In the genomic region with DNA sequence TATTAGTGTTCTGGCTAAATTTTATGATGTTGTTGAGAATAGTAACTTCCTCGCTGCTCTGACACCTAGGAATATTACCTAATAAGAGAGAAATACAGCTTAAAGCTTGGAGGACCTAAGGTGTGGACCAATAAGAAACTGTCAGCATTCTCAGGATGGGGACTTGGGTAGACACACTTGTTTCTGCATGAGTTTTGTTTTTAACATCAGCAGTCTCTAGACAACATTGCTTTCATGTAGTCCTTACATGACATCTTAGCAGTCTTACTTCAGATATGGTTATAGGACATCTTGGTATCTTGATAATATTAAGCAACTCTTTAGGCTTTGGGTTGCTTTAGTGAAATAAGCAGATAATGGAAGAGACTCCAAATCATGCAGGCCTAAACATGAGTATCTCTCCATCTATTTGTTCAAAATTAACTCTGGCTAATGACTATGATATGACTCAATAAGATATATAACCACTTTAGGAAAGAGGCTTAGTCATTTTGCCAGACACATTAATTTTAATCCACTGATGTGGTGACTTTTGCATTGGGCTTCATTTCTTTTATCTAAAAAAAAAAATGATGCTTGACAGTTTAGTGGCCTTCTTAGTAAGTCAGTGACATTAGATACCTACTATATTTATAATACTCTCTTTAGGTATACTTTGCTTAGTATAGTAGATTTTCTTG, we compare ENCODE assay signal across 1 cellular context.
TF ChIP-seq lines count a peak whose summit lies in the region.

No MANE protein-coding gene starts in this region.

TF ChIP-seq in SK-N-SH, 30 proteins besides CTCF, POLR2A, EP300 and RAD21 (continued from another document):
- TF ChIP-seq, protein P1, sequence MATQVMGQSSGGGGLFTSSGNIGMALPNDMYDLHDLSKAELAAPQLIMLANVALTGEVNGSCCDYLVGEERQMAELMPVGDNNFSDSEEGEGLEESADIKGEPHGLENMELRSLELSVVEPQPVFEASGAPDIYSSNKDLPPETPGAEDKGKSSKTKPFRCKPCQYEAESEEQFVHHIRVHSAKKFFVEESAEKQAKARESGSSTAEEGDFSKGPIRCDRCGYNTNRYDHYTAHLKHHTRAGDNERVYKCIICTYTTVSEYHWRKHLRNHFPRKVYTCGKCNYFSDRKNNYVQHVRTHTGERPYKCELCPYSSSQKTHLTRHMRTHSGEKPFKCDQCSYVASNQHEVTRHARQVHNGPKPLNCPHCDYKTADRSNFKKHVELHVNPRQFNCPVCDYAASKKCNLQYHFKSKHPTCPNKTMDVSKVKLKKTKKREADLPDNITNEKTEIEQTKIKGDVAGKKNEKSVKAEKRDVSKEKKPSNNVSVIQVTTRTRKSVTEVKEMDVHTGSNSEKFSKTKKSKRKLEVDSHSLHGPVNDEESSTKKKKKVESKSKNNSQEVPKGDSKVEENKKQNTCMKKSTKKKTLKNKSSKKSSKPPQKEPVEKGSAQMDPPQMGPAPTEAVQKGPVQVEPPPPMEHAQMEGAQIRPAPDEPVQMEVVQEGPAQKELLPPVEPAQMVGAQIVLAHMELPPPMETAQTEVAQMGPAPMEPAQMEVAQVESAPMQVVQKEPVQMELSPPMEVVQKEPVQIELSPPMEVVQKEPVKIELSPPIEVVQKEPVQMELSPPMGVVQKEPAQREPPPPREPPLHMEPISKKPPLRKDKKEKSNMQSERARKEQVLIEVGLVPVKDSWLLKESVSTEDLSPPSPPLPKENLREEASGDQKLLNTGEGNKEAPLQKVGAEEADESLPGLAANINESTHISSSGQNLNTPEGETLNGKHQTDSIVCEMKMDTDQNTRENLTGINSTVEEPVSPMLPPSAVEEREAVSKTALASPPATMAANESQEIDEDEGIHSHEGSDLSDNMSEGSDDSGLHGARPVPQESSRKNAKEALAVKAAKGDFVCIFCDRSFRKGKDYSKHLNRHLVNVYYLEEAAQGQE (IDR thresholded peaks at IDR 0.05; ENCODE audit: low read depth, low read length): no peak
- TF ChIP-seq, protein P2, sequence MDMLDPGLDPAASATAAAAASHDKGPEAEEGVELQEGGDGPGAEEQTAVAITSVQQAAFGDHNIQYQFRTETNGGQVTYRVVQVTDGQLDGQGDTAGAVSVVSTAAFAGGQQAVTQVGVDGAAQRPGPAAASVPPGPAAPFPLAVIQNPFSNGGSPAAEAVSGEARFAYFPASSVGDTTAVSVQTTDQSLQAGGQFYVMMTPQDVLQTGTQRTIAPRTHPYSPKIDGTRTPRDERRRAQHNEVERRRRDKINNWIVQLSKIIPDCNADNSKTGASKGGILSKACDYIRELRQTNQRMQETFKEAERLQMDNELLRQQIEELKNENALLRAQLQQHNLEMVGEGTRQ (IDR thresholded peaks at IDR 0.05; ENCODE audit: borderline replicate concordance, low read depth, low read length): no peak
- TF ChIP-seq EZH2phosphoT487 (IDR thresholded peaks at IDR 0.05; ENCODE audit: borderline replicate concordance, low read depth) (no peak), GABPA (IDR thresholded peaks at IDR 0.05; ENCODE audit: low read depth) (no peak), CHD2 (IDR thresholded peaks at IDR 0.05; ENCODE audit: low read length, partially characterized antibody) (no peak), TEAD4 (IDR thresholded peaks at IDR 0.05; ENCODE audit: borderline replicate concordance, insufficient read depth) (peak; percentile 89), JUND (IDR thresholded peaks at IDR 0.05) (peak; percentile 99), RCOR1 (IDR thresholded peaks at IDR 0.05; ENCODE audit: low read length) (no peak), NFIC (IDR thresholded peaks at IDR 0.05; ENCODE audit: borderline replicate concordance) (peak; percentile 90), FOXJ3 (CRISPR knock-in tag; IDR thresholded peaks at IDR 0.05) (no peak), SIN3A (IDR thresholded peaks at IDR 0.05; ENCODE audit: borderline replicate concordance, low read depth, low read length) (no peak; the same call in 1 of the 2 replicates), NRF1 (IDR thresholded peaks at IDR 0.05; ENCODE audit: low read depth, low read length) (no peak), POLR2AphosphoS5 (IDR thresholded peaks at IDR 0.05; ENCODE audit: low read depth, low read length) (peak; percentile 86; the same call in 1 of the 2 replicates), ELF1 (IDR thresholded peaks at IDR 0.05) (no peak; the same call in 1 of the 2 replicates), FOXM1 (IDR thresholded peaks at IDR 0.05; ENCODE audit: low read depth) (peak; percentile 95), RXRA (IDR thresholded peaks at IDR 0.05; ENCODE audit: borderline replicate concordance, low read depth) (peak; percentile 92)
- TF ChIP-seq, protein P3, sequence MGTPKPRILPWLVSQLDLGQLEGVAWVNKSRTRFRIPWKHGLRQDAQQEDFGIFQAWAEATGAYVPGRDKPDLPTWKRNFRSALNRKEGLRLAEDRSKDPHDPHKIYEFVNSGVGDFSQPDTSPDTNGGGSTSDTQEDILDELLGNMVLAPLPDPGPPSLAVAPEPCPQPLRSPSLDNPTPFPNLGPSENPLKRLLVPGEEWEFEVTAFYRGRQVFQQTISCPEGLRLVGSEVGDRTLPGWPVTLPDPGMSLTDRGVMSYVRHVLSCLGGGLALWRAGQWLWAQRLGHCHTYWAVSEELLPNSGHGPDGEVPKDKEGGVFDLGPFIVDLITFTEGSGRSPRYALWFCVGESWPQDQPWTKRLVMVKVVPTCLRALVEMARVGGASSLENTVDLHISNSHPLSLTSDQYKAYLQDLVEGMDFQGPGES (IDR thresholded peaks at IDR 0.05; ENCODE audit: low read depth, low read length): no peak
TF ChIP-seq in SK-N-SH: peak in this region for 14.
